12 cellular contexts compared by ENCODE assay signal in the genomic region with DNA sequence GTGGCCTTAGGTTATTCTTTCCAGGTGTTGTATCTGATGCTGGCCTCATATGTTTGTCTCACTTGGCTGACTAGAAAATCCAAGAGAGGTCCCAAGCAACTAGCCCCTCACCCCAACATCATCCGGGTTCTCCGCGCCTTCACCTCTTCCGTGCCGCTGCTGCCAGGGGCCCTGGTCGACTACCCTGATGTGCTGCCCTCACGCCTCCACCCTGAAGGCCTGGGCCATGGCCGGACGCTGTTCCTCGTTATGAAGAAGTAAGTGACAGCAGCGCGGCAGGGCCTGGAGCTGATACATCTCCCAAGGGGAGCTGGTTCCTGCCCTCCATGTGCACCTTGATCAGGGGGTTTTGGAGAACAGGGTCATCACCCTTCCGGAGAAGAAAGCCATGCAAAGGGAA. TPM values are rescaled to one million over a fixed set of nuclear protein-coding genes. Genes with fewer than 3 reads are reported as not detected.
"Had no signal": no experiment of that assay in that cellular context is flagged by ENCODE, and none has a peak within 500 bp of the region (broad histone marks: within the 10 kb centered on the region; RNA-seq: fewer than 3 reads in every experiment).

No MANE protein-coding gene starts in this region.

- FAIRE-seq: H1, H54 had no signal

- H3K9ac ChIP-seq: GM23248 had no signal

- H3K4me1 ChIP-seq: HAP-1 had no signal

- H3K4me2 ChIP-seq: GM23338 had no signal

- H3K4me3 ChIP-seq: GM23248, GM23338, HAP-1 had no signal

- H3K9me3 ChIP-seq: HAP-1 had no signal

- H3K27ac ChIP-seq: GM23248 had no signal

- ATAC-seq: GM23338, HCT116 had no signal

- DNase-seq: GM23248, GOT3, H7, H9, HCEC 1CT, HFFc6 had no signal

- H2AFZ ChIP-seq: GM23248, GM23338 had no signal

RNA-seq across cellular contexts. Expression of a gene that starts 55.5 kb away (rescaled TPM):
- total RNA-seq: H4 had no signal
